In genomic region chr11:27468209-27468608, GRCh38 we compare ENCODE assay signal across 10 cellular contexts. TPM values are rescaled to one million over a fixed set of nuclear protein-coding genes. Genes with fewer than 3 reads are reported as not detected.
A peak's percentile ranks its signal among the peaks of the same experiment; 100 is the strongest.
DNase-seq lines count a peak whose midpoint lies in the region; ATAC-seq and TF ChIP-seq lines count a peak whose summit lies in the region.
"Had no signal": no experiment of that assay in that cellular context is flagged by ENCODE, and none has a peak within 500 bp of the region (broad histone marks: within the 10 kb centered on the region; RNA-seq: fewer than 3 reads in every experiment).

No MANE protein-coding gene starts in this region.

- H3K4me3 Mint-ChIP-seq in Calu3 (ENCODE audit: low read depth, unreplicated experiment) = peak overlapping the region; percentile 88
- peak overlapping the region; percentile 46 for H3K4me3 Mint-ChIP-seq in nephron progenitor cell
- H3K4me3 Mint-ChIP-seq: activated B cell treated with CpG ODN at 0.5 μM for 24 hours had no signal

- H3K9me3 Mint-ChIP-seq in Calu3 (ENCODE audit: low read depth, unreplicated experiment) (no peaks in the 10 kb centered on the region), nephron progenitor cell (no peaks in the 10 kb centered on the region)
- H3K9me3 Mint-ChIP-seq: activated B cell treated with CpG ODN at 0.5 μM for 24 hours had no signal

- TF ChIP-seq CTCF in Calu3 (IDR thresholded peaks at IDR 0.05; ENCODE audit: unreplicated experiment) (no peak), epithelial cell of esophagus (IDR thresholded peaks at IDR 0.05; ENCODE audit: insufficient read depth, low read depth, low read length, missing control alignments) (no peak), nephron progenitor cell (IDR thresholded peaks at IDR 0.05) (no peak)

- no peaks in the 10 kb centered on the region for H3K27me3 Mint-ChIP-seq in Calu3 (ENCODE audit: unreplicated experiment)
- H3K27me3 Mint-ChIP-seq in nephron progenitor cell (ENCODE audit: low read depth, poor library complexity) = no peaks in the 10 kb centered on the region

- H3K27ac Mint-ChIP-seq in Calu3 (ENCODE audit: unreplicated experiment) (peak overlapping the region; percentile 96), nephron progenitor cell (peak overlapping the region; percentile 82)
- H3K27ac Mint-ChIP-seq: activated B cell treated with CpG ODN at 0.5 μM for 24 hours had no signal

- ATAC-seq in GM18498 (IDR thresholded peaks at IDR 0.05; ENCODE audit: unreplicated experiment) (no peak), HG03469 (IDR thresholded peaks at IDR 0.05; ENCODE audit: unreplicated experiment) (no peak), HG02840 (IDR thresholded peaks at IDR 0.05; ENCODE audit: low FRiP score, unreplicated experiment) (no peak)

- peaks cover 46% of the 10 kb centered on the region for H3K4me1 Mint-ChIP-seq in Calu3 (ENCODE audit: low read depth, unreplicated experiment)
- H3K4me1 Mint-ChIP-seq in nephron progenitor cell = peaks cover 78% of the 10 kb centered on the region

- CTCF ChIA-PET in Calu3 (lab: Charles Lee) = interaction anchor here (0.6 to 1.3 kb wide), 2 partner anchors 72 to 155 kb away, joined by 3 to 4 read pairs; no protein-coding TSS in a partner anchor

- no TSS peak for BruUV-seq in Calu3 (replicated peaks; lab: Mats Ljungman, UMichigan)

- H3K36me3 Mint-ChIP-seq in Calu3 (ENCODE audit: insufficient read depth, unreplicated experiment) (peaks cover 43% of the 10 kb centered on the region), nephron progenitor cell (ENCODE audit: low read depth) (peaks cover 11% of the 10 kb centered on the region)

- H3K4me3 ChIP-seq in epithelial cell of esophagus (ENCODE audit: low read length) = peak overlapping the region; percentile 9

- DNase-seq in Calu3 (no peak), NCI-H226 (peak; percentile 86), epithelial cell of esophagus (ENCODE audit: low read depth) (peak; percentile 89), nephron progenitor cell (no peak), NCI-H446 (lab: John Stamatoyannopoulos, UW) (no peak)
- DNase-seq: activated B cell treated with CpG ODN at 0.5 μM for 24 hours, NCI-H1105 had no signal

- intact Hi-C loops in Calu3 (cut with micrococcal nuclease; ENCODE audit: unreplicated experiment) = loop anchor here (2.0 to 5.0 kb wide), 2 partner anchors 36 to 77 kb away; no protein-coding TSS in a partner anchor

RNA-seq across cellular contexts. Expression of gene LGR4, which starts 4.4 kb away (rescaled TPM):
- total RNA-seq in Calu3 (2022) = 50.0 and 51.4 TPM in 2 replicates

RNA-seq across cellular contexts. Expression of gene LIN7C, which starts 38.4 kb away (rescaled TPM):
- total RNA-seq in Calu3 (2022) = 43.7 and 46.4 TPM in 2 replicates

Comparison
In these comparisons a context has a peak if more than half of its experiments do, and no peak if none do; other contexts are left out.
1. DNase-seq: peak in NCI-H226 (single experiment) and epithelial cell of esophagus (single experiment); none in Calu3 (single experiment), nephron progenitor cell (single experiment) and NCI-H446 (0 of 2).